Comparison of ENCODE assay signal across 14 cellular contexts in the genomic region with DNA sequence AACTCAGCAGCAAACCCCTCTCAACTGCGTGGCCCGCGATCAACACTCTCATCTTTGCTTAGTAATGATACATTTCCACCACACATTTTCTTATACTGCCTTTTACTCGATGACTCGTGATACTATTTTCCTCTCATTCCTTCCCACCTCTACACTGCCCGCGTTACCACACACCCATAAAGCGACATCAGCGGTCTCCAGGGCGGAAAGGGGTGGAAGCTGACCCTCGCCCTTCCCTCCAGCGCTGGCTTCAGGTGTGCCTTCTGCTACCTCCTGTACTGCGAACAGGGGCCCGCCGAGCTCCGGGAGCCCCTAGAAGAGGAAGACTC. TPM values are rescaled to one million over a fixed set of nuclear protein-coding genes. Genes with fewer than 3 reads are reported as not detected.
DNase-seq lines count a peak whose midpoint lies in the region; ATAC-seq and TF ChIP-seq lines count a peak whose summit lies in the region.
"Had no signal": no experiment of that assay in that cellular context is flagged by ENCODE, and none has a peak within 500 bp of the region (broad histone marks: within the 10 kb centered on the region; RNA-seq: fewer than 3 reads in every experiment).

No MANE protein-coding gene starts in this region.

- CTCF ChIA-PET in Calu3 (lab: Charles Lee), result no interaction called here

- H3K4me3 ChIP-seq in RWPE2 (ENCODE audit: severe bottlenecking), result peak overlapping the region; percentile 72
- no peak overlapping the region for H3K4me3 ChIP-seq in HAP-1

- no TSS peak for BruUV-seq in Calu3 (replicated peaks; lab: Mats Ljungman, UMichigan)

- in situ Hi-C loops in HAP-1 (cut with MboI; ENCODE audit: low sequenced_read_pairs), result no loop called here

- H3K27ac Mint-ChIP-seq in glutamatergic neuron (ENCODE audit: unreplicated experiment) (no peak overlapping the region), progenitor cell of endocrine pancreas (peak overlapping the region; percentile 0), Calu3 (ENCODE audit: unreplicated experiment) (no peak overlapping the region)
- no peak overlapping the region for H3K27ac Mint-ChIP-seq in effector memory CD8-positive, alpha-beta T cell
- H3K27ac Mint-ChIP-seq: activated T-helper 1 cell treated with anti-CD3 and anti-CD28 coated beads, Interleukin-12 subunit alpha, Interleukin-12 subunit beta, Interleukin-2, Interleukin-4 antibody, amounts not matched to agents 30 ng/mL and 10 ng/mL and 1 ng/mL, durations not matched to agents 14 hours and 24 hours and 36 hours; immature natural killer cell had no signal

- peaks cover 9% of the 10 kb centered on the region for H3K27me3 Mint-ChIP-seq in glutamatergic neuron (ENCODE audit: unreplicated experiment)
- H3K27me3 Mint-ChIP-seq in progenitor cell of endocrine pancreas, result peaks cover 26% of the 10 kb centered on the region
- peaks cover 8 to 22% of the 10 kb centered on the region in 2 donors for H3K27me3 Mint-ChIP-seq in effector memory CD8-positive, alpha-beta T cell
- H3K27me3 Mint-ChIP-seq in Calu3 (ENCODE audit: unreplicated experiment), result no peaks in the 10 kb centered on the region

- no peaks in the 10 kb centered on the region for H3K36me3 ChIP-seq in RWPE2 (ENCODE audit: low read depth)
- H3K36me3 ChIP-seq in HAP-1 (replicated peaks), result no peaks in the 10 kb centered on the region

- intact Hi-C loops in Calu3 (cut with micrococcal nuclease; ENCODE audit: unreplicated experiment), result no loop called here

- H3K27me3 ChIP-seq in RWPE2 (ENCODE audit: insufficient read depth, poor library complexity, severe bottlenecking) (peaks cover 15% of the 10 kb centered on the region), HAP-1 (ENCODE audit: low read depth) (no peaks in the 10 kb centered on the region)

- H3K9me3 ChIP-seq in RWPE2 (ENCODE audit: severe bottlenecking) (no peaks in the 10 kb centered on the region), HAP-1 (no peaks in the 10 kb centered on the region)

- ATAC-seq in GM19452 (IDR thresholded peaks at IDR 0.05; ENCODE audit: unreplicated experiment) (peak; percentile 1), RWPE2 (ENCODE audit: low read depth) (no peak), HG02884 (IDR thresholded peaks at IDR 0.05; ENCODE audit: unreplicated experiment) (no peak)
- ATAC-seq in effector memory CD8-positive, alpha-beta T cell (replicated peaks), result no peak

- H3K27ac ChIP-seq in RWPE2 (ENCODE audit: poor library complexity, severe bottlenecking), result no peak overlapping the region

- H3K36me3 Mint-ChIP-seq in glutamatergic neuron (ENCODE audit: unreplicated experiment), result no peaks in the 10 kb centered on the region
- H3K36me3 Mint-ChIP-seq in progenitor cell of endocrine pancreas (ENCODE audit: insufficient read depth), result peaks cover 23% of the 10 kb centered on the region
- H3K36me3 Mint-ChIP-seq in effector memory CD8-positive, alpha-beta T cell (ENCODE audit: insufficient read depth), result peaks cover 5% of the 10 kb centered on the region
- no peaks in the 10 kb centered on the region for H3K36me3 Mint-ChIP-seq in Calu3 (ENCODE audit: insufficient read depth, unreplicated experiment)

- H3K4me1 Mint-ChIP-seq in glutamatergic neuron (ENCODE audit: low read depth, unreplicated experiment) (no peaks in the 10 kb centered on the region), progenitor cell of endocrine pancreas (ENCODE audit: low read depth) (peaks cover 19% of the 10 kb centered on the region), Calu3 (ENCODE audit: low read depth, unreplicated experiment) (no peaks in the 10 kb centered on the region)
- peaks cover 0 to 2% of the 10 kb centered on the region in 2 donors for H3K4me1 Mint-ChIP-seq in effector memory CD8-positive, alpha-beta T cell (ENCODE audit: low read depth in 2 of 2)
- H3K4me1 Mint-ChIP-seq: immature natural killer cell had no signal

- TF ChIP-seq CTCF in RWPE2 (IDR thresholded peaks at IDR 0.05; ENCODE audit: poor library complexity, severe bottlenecking) (no peak), glutamatergic neuron (IDR thresholded peaks at IDR 0.05; ENCODE audit: partially characterized antibody, unreplicated experiment) (no peak), progenitor cell of endocrine pancreas (IDR thresholded peaks at IDR 0.05; ENCODE audit: unreplicated experiment) (no peak), Calu3 (IDR thresholded peaks at IDR 0.05; ENCODE audit: unreplicated experiment) (no peak)

- H3K9me3 Mint-ChIP-seq in glutamatergic neuron (ENCODE audit: unreplicated experiment) (no peaks in the 10 kb centered on the region), progenitor cell of endocrine pancreas (ENCODE audit: low read depth) (no peaks in the 10 kb centered on the region), Calu3 (ENCODE audit: low read depth, unreplicated experiment) (peaks cover 6% of the 10 kb centered on the region)
- peaks cover 9 to 13% of the 10 kb centered on the region in 2 donors for H3K9me3 Mint-ChIP-seq in effector memory CD8-positive, alpha-beta T cell
- H3K9me3 Mint-ChIP-seq: activated T-helper 1 cell treated with anti-CD3 and anti-CD28 coated beads, Interleukin-12 subunit alpha, Interleukin-12 subunit beta, Interleukin-2, Interleukin-4 antibody, amounts not matched to agents 30 ng/mL and 10 ng/mL and 1 ng/mL, durations not matched to agents 14 hours and 24 hours and 36 hours had no signal

- H3K4me3 Mint-ChIP-seq in glutamatergic neuron (ENCODE audit: unreplicated experiment) (peak overlapping the region; percentile 93), progenitor cell of endocrine pancreas (ENCODE audit: low read depth) (peak overlapping the region; percentile 85), Calu3 (ENCODE audit: low read depth, unreplicated experiment) (no peak overlapping the region)
- no peak overlapping the region for H3K4me3 Mint-ChIP-seq in effector memory CD8-positive, alpha-beta T cell
- H3K4me3 Mint-ChIP-seq: activated T-helper 1 cell treated with anti-CD3 and anti-CD28 coated beads, Interleukin-12 subunit alpha, Interleukin-12 subunit beta, Interleukin-2, Interleukin-4 antibody, amounts not matched to agents 30 ng/mL and 10 ng/mL and 1 ng/mL, durations not matched to agents 14 hours and 24 hours and 36 hours had no signal

- peaks cover 13% of the 10 kb centered on the region for H3K4me1 ChIP-seq in RWPE2 (ENCODE audit: insufficient read depth, poor library complexity, severe bottlenecking)
- H3K4me1 ChIP-seq in HAP-1, result no peaks in the 10 kb centered on the region

- DNase-seq in RWPE2 (ENCODE audit: low spot score) (no peak), glutamatergic neuron (peak; percentile 23), progenitor cell of endocrine pancreas (ENCODE audit: low spot score, unreplicated experiment) (no peak), HAP-1 (ENCODE audit: low spot score in 2 of 2) (no peak), Calu3 (no peak)
- DNase-seq in effector memory CD8-positive, alpha-beta T cell, result no peak
- DNase-seq: effector CD4-positive, alpha-beta T cell; GF-D8; HCEC 1CT; immature natural killer cell had no signal

RNA-seq across cellular contexts. Expression of gene NETO1, which starts 1.3 kb away (rescaled TPM):
- 5.5 TPM for total RNA-seq in glutamatergic neuron (ENCODE audit: unreplicated experiment)
- total RNA-seq in progenitor cell of endocrine pancreas, result 52.4 and 57.5 TPM in 2 replicates
- total RNA-seq in Calu3 (2022), result not detected in 2 replicates
- total RNA-seq: activated T-helper 1 cell treated with anti-CD3 and anti-CD28 coated beads, Interleukin-12 subunit alpha, Interleukin-12 subunit beta, Interleukin-2, Interleukin-4 antibody, amounts not matched to agents 30 ng/mL and 10 ng/mL and 1 ng/mL, durations not matched to agents 14 hours and 24 hours and 36 hours; pulmonary artery endothelial cell had no signal

Comparison
In these comparisons a context has a peak if more than half of its experiments do, and no peak if none do; other contexts are left out.
1. H3K4me3 Mint-ChIP-seq: peak in glutamatergic neuron (single experiment) and progenitor cell of endocrine pancreas (single experiment); none in effector memory CD8-positive, alpha-beta T cell (0 of 2) and Calu3 (single experiment).